13 cellular contexts compared by ENCODE assay signal in the genomic region with DNA sequence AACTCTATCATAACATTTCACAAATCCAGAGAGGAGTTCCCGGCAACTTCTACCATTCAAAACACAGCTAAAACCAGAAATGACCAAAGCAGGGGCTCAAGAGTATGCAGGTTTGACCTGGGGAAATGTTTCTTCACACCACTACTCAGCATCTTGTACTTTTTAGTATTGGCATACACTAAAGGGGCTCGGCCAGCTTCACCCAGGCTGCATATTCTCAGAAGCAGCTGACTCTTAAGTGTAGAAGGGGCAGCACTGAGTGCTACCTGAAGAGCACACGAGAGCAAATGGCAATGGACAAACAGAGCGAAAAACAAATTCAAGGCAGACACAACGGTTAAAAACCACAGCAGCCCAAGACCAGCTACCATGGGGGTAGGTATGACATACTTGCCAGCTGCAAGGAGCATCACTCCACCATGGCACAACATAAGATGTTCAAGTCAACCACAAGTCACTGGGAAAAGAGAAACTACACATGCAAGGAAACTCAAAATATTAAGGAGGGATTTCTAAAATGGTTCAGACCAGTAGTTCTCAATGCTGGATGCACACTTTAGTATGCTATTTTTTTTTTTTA.
"Had no signal": no experiment of that assay in that cellular context is flagged by ENCODE, and none has a peak within 500 bp of the region (broad histone marks: within the 10 kb centered on the region; RNA-seq: fewer than 3 reads in every experiment).

No MANE protein-coding gene starts in this region.

- ATAC-seq: activated CD4-positive, CD25-positive, alpha-beta regulatory T cell treated with anti-CD3 and anti-CD28 coated beads, Interleukin-2, amount 50 U/mL, for 24 hours; activated CD8-positive, alpha-beta memory T cell treated with anti-CD3 and anti-CD28 coated beads, Interleukin-2, amount 10 ng/mL, durations not matched to agents 7 days and 5 days; stimulated activated memory B cell treated with anti-CD40 and anti-IgM and Interleukin-4, amounts not matched to agents 10 μg/mL and 1 μg/mL and 100 μg/mL, for 72 hours had no signal

- H3K4me3 Mint-ChIP-seq: activated CD4-positive, alpha-beta memory T cell treated with anti-CD3 and anti-CD28 coated beads for 36 hours; activated CD8-positive, alpha-beta memory T cell treated with anti-CD3 and anti-CD28 coated beads, Interleukin-2, amount 10 ng/mL, durations not matched to agents 7 days and 5 days; stimulated activated memory B cell treated with anti-CD40 and anti-IgM and Interleukin-4, amounts not matched to agents 10 μg/mL and 1 μg/mL and 100 μg/mL, for 72 hours had no signal

- H3K4me3 ChIP-seq: lung, transverse colon had no signal

- H3K36me3 ChIP-seq: brain microvascular endothelial cell, transverse colon had no signal

- DNase-seq: activated CD4-positive, alpha-beta memory T cell treated with anti-CD3 and anti-CD28 coated beads for 36 hours; activated CD8-positive, alpha-beta memory T cell treated with anti-CD3 and anti-CD28 coated beads, Interleukin-2, amount 10 ng/mL, durations not matched to agents 7 days and 5 days; activated naive CD4-positive, alpha-beta T cell treated with anti-CD3 and anti-CD28 coated beads, Interleukin-2, amount 50 U/mL, for 16 hours; activated T-cell treated with anti-CD3 and anti-CD28 coated beads, Interleukin-2, amount 50 U/mL, for 1 hour; amygdala; brain microvascular endothelial cell; dermis blood vessel endothelial cell; foreskin melanocyte; transverse colon had no signal

- H3K27me3 ChIP-seq: brain microvascular endothelial cell, transverse colon had no signal

- H3K27ac Mint-ChIP-seq: activated CD4-positive, alpha-beta memory T cell treated with anti-CD3 and anti-CD28 coated beads for 36 hours; activated CD8-positive, alpha-beta memory T cell treated with anti-CD3 and anti-CD28 coated beads, Interleukin-2, amount 10 ng/mL, durations not matched to agents 7 days and 5 days; activated T-helper 2 cell treated with anti-CD3 and anti-CD28 coated beads, Interferon-gamma antibody, Interleukin-2, Interleukin-4, amounts not matched to agents 10 μg/mL and 5 μg/mL and 100 μg/mL, durations not matched to agents 14 hours and 24 hours and 36 hours; stimulated activated memory B cell treated with anti-CD40 and anti-IgM and Interleukin-4, amounts not matched to agents 10 μg/mL and 1 μg/mL and 100 μg/mL, for 72 hours had no signal

- H3K27ac ChIP-seq: brain microvascular endothelial cell, transverse colon had no signal

- H3K27me3 Mint-ChIP-seq: activated CD4-positive, alpha-beta memory T cell treated with anti-CD3 and anti-CD28 coated beads for 36 hours; activated CD8-positive, alpha-beta memory T cell treated with anti-CD3 and anti-CD28 coated beads, Interleukin-2, amount 10 ng/mL, durations not matched to agents 7 days and 5 days; stimulated activated memory B cell treated with anti-CD40 and anti-IgM and Interleukin-4, amounts not matched to agents 10 μg/mL and 1 μg/mL and 100 μg/mL, for 72 hours had no signal
